26 cellular contexts compared by ENCODE assay signal in the genomic region with DNA sequence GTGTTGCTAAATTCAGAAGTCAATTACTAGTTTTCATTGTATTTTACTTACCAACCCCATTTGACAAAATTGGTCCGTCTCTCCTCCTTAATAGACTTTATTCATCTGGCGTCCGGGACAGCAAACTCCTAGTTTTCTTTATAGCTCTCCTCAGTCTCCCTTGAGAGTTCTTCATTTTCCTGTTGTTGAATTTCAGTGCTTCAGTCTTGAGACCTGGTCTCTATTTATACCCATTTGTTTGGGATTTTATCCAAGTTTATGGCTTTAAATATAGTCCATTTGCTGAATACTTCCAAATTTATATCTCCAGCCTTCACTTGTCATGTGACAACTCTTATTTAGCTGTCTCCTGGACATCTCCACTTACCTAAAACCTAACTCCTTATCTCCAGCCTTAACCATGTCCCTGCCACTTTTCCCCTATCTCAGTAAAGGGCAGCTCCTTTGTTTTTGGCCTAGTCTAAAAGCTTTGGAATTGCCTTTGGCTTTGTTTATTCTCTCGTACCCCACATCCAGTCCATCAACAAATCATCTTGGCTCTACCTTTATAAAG.
"Had no signal": no experiment of that assay in that cellular context is flagged by ENCODE, and none has a peak within 500 bp of the region (broad histone marks: within the 10 kb centered on the region; RNA-seq: fewer than 3 reads in every experiment).

No MANE protein-coding gene starts in this region.

- H3K27ac ChIP-seq: adrenal gland, colonic mucosa, dorsolateral prefrontal cortex, esophagus muscularis mucosa, lower lobe of right lung, transverse colon, vagina, WERI-Rb-1 had no signal

- H3K36me3 ChIP-seq: adrenal gland, colonic mucosa, esophagus muscularis mucosa, lower lobe of right lung, transverse colon, WERI-Rb-1 had no signal

- H3K9me3 ChIP-seq: colonic mucosa, esophagus muscularis mucosa, lower lobe of right lung, mucosa of descending colon, vagina had no signal

- H3K4me3 ChIP-seq: adrenal gland, colonic mucosa, dorsolateral prefrontal cortex, esophagus muscularis mucosa, lower lobe of right lung, mucosa of descending colon, transverse colon, vagina had no signal

- ATAC-seq: activated CD8-positive, alpha-beta memory T cell treated with anti-CD3 and anti-CD28 coated beads, Interleukin-2, amount 10 ng/mL, durations not matched to agents 7 days and 5 days; activated CD8-positive, alpha-beta T cell treated with anti-CD3 and anti-CD28 coated beads for 36 hours; activated T-helper 17 cell treated with anti-CD3 and anti-CD28 coated beads, Interleukin-2, amount 50 U/mL, for 72 hours; effector memory CD8-positive, alpha-beta T cell; left colon; lower lobe of right lung; mucosa of descending colon had no signal

- DNase-seq: activated CD4-positive, alpha-beta T cell treated with anti-CD3 and anti-CD28 coated beads, Interleukin-2, amount 10 ng/mL, durations not matched to agents 7 days and 5 days; activated CD4-positive, CD25-positive, alpha-beta regulatory T cell treated with anti-CD3 and anti-CD28 coated beads, Interleukin-2, amount 50 U/mL, for 72 hours; activated CD8-positive, alpha-beta memory T cell treated with anti-CD3 and anti-CD28 coated beads, Interleukin-2, amount 10 ng/mL, durations not matched to agents 7 days and 5 days; activated CD8-positive, alpha-beta T cell treated with anti-CD3 and anti-CD28 coated beads for 36 hours; activated T-cell treated with anti-CD3 and anti-CD28 coated beads for 4 hours; adrenal gland; colonic mucosa; dorsolateral prefrontal cortex; effector memory CD8-positive, alpha-beta T cell; islet precursor cell; left colon; lower lobe of right lung; mesendoderm; mucosa of descending colon; nephron progenitor cell; occipital lobe; posterior cingulate gyrus; retina; stimulated activated CD4-positive, alpha-beta T cell treated with anti-CD3 and anti-CD28 coated beads, Interleukin-1b, Interleukin-23, amount 100 ng/mL, for 48 hours; substantia nigra; T-helper 1 cell; transverse colon; WERI-Rb-1 had no signal

- H3K27me3 ChIP-seq: adrenal gland, colonic mucosa, dorsolateral prefrontal cortex, esophagus muscularis mucosa, transverse colon, vagina had no signal
